Comparison of ENCODE assay signal across 1 cellular context in the genomic region with DNA sequence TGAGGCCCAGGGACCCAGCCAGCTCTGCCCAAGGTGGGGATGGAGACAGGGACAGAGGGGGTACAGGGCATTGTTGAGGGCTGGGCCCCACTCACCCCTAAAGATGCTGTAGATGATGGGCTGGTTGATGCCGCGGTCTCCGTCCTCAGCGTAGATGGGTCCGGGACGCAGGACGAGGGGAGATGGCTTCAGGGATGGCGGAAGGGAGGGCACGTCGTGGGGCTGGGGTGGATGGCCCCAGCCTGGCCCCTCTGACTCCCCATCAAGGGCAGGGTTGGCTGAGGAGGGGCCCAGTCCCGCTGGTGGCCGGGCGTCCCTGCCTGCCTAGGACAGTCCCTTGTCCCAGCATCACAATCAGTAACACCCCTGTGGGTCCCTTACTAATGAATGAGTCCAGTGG.
TF ChIP-seq lines count a peak whose summit lies in the region.

No MANE protein-coding gene starts in this region.

TF ChIP-seq in IMR-90, 13 proteins besides CTCF, POLR2A, EP300 and RAD21 (continued from another document):
- TF ChIP-seq RCOR1 (IDR thresholded peaks at IDR 0.05; ENCODE audit: insufficient replicate concordance, low read length) (no peak), CHD1 (IDR thresholded peaks at IDR 0.05; ENCODE audit: low read depth, low read length) (no peak), MXI1 (IDR thresholded peaks at IDR 0.05; ENCODE audit: borderline replicate concordance, low read depth, low read length) (no peak), FOS (IDR thresholded peaks at IDR 0.05; ENCODE audit: low read depth, low read length) (no peak), RFX5 (IDR thresholded peaks at IDR 0.05; ENCODE audit: low read depth, low read length) (no peak), MAZ (IDR thresholded peaks at IDR 0.05; ENCODE audit: borderline replicate concordance, low read depth, low read length) (no peak), BHLHE40 (IDR thresholded peaks at IDR 0.05; ENCODE audit: low read depth, low read length) (no peak)
- TF ChIP-seq, protein P1, sequence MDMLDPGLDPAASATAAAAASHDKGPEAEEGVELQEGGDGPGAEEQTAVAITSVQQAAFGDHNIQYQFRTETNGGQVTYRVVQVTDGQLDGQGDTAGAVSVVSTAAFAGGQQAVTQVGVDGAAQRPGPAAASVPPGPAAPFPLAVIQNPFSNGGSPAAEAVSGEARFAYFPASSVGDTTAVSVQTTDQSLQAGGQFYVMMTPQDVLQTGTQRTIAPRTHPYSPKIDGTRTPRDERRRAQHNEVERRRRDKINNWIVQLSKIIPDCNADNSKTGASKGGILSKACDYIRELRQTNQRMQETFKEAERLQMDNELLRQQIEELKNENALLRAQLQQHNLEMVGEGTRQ (IDR thresholded peaks at IDR 0.05; ENCODE audit: low read depth, low read length): no peak
- TF ChIP-seq, protein P2, sequence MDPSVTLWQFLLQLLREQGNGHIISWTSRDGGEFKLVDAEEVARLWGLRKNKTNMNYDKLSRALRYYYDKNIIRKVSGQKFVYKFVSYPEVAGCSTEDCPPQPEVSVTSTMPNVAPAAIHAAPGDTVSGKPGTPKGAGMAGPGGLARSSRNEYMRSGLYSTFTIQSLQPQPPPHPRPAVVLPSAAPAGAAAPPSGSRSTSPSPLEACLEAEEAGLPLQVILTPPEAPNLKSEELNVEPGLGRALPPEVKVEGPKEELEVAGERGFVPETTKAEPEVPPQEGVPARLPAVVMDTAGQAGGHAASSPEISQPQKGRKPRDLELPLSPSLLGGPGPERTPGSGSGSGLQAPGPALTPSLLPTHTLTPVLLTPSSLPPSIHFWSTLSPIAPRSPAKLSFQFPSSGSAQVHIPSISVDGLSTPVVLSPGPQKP (IDR thresholded peaks at IDR 0.05; ENCODE audit: borderline replicate concordance, low read depth, low read length): no peak
TF ChIP-seq in IMR-90: peak in this region for 0.
